ENCODE assay signal across 13 cellular contexts in the genomic region with DNA sequence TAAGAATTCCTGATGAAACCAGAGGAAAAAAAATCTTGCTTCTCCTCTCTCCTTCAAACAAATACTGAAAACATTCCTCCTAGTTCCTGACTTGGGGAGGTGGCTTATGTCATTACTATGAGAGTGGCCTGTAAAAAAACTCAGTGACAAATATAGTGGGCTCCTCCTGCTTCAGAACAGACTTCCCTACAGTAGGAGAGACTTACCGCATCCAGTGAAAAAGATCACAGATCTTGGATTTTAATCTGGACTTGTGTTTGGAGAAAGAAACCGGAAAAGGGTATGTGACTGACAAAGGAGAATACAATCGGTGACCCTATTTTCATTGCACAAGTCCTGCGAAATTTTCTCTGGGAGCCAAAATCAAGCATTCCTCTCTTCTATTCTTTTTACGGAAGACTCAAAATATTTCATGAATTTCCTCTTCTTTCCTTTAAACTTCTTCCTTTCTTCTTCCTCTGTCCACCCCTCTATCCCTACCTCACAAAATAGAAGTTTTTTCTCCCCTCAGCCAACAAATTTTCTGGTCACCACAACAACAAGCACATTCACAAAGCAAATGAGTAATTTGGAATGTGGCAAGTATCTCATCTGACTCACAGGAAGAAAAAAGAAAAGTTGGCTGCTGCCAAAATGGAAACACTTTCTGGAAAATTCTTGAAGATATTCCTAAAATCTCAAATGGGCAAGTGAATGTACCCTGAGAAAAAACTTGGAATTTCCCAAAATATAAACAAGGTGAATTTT.
DNase-seq lines count a peak whose midpoint lies in the region; ATAC-seq and TF ChIP-seq lines count a peak whose summit lies in the region.
"Had no signal": no experiment of that assay in that cellular context is flagged by ENCODE, and none has a peak within 500 bp of the region (broad histone marks: within the 10 kb centered on the region; RNA-seq: fewer than 3 reads in every experiment).

No MANE protein-coding gene starts in this region.

- H4K20me1 ChIP-seq in fibroblast of lung (ENCODE audit: control insufficient read depth, extremely low read depth, insufficient read depth, low read length) (no peaks in the 10 kb centered on the region), neural progenitor cell (ENCODE audit: low read depth) (no peaks in the 10 kb centered on the region)

- H3K27me3 ChIP-seq in fibroblast of lung (ENCODE audit: control insufficient read depth, insufficient read depth, low read length) (no peaks in the 10 kb centered on the region), neural progenitor cell (no peaks in the 10 kb centered on the region)

- no peak overlapping the region for H3K4me3 Mint-ChIP-seq in neural progenitor cell
- H3K4me3 Mint-ChIP-seq: CD14-positive monocyte, H9, immature natural killer cell had no signal

- peaks cover 6% of the 10 kb centered on the region for H3K9me3 Mint-ChIP-seq in neural progenitor cell

- TF ChIP-seq CTCF in fibroblast of lung (conservative IDR thresholded peaks at IDR 0.05 in 1 of 2, IDR thresholded peaks at IDR 0.05 in 1 of 2; ENCODE audit: low read depth in 1 of 2, low read length in 2 of 2): no peak
- no peak for TF ChIP-seq CTCF in neural progenitor cell (IDR thresholded peaks at IDR 0.05)

- H3K9ac ChIP-seq in fibroblast of lung (ENCODE audit: insufficient read depth, low read length): no peak overlapping the region
- no peak overlapping the region for H3K9ac ChIP-seq in neural progenitor cell

- no peak overlapping the region for H2AFZ ChIP-seq in fibroblast of lung (ENCODE audit: low read length)
- H2AFZ ChIP-seq in neural progenitor cell (replicated peaks): peak overlapping the region; percentile 1

- H3K4me1 Mint-ChIP-seq in neural progenitor cell: no peaks in the 10 kb centered on the region
- H3K4me1 Mint-ChIP-seq: CD14-positive monocyte, immature natural killer cell had no signal

- DNase-seq in AG08396 (ENCODE audit: low spot score) (peak; percentile 75), RPMI7951 (ENCODE audit: low read depth) (peak; percentile 89), fibroblast of lung (ENCODE audit: low read depth in 2 of 2) (peak; percentile 75 to 96), neural progenitor cell (ENCODE audit: low spot score) (no peak), HuH-7.5 (ENCODE audit: low spot score) (no peak), NOMO-1 (lab: John Stamatoyannopoulos, UW; ENCODE audit: unreplicated experiment in 2 of 2) (no peak), DMS53 treated with DMSO at 0.1 percent for 48 hours (lab: John Stamatoyannopoulos, UW; ENCODE audit: unreplicated experiment) (no peak)
- DNase-seq: H9; immature natural killer cell; stimulated activated CD4-positive, alpha-beta T cell treated with anti-CD3 and anti-CD28 coated beads, Interleukin-15, amount 100 ng/mL, for 24 hours had no signal

- H3K27me3 Mint-ChIP-seq in neural progenitor cell (ENCODE audit: insufficient read depth, low read depth): peaks cover 6% of the 10 kb centered on the region

- H3K4me2 ChIP-seq in fibroblast of lung (ENCODE audit: extremely low read depth, insufficient read depth, low read length) (no peak overlapping the region), neural progenitor cell (no peak overlapping the region)

- H3K4me3 ChIP-seq in fibroblast of lung (replicated peaks in 1 of 4; ENCODE audit: control extremely low read depth in 1 of 4, insufficient read depth in 1 of 4, low read depth in 3 of 4, low read length in 4 of 4) (no peak overlapping the region), neural progenitor cell (no peak overlapping the region)

- H3K9me3 ChIP-seq in fibroblast of lung (ENCODE audit: control insufficient read depth, insufficient read depth, low read depth, low read length) (no peaks in the 10 kb centered on the region), neural progenitor cell (ENCODE audit: low read depth) (no peaks in the 10 kb centered on the region)

- H3K4me1 ChIP-seq in fibroblast of lung (ENCODE audit: control insufficient read depth, extremely low read depth, insufficient read depth, low read length) (peaks cover 3% of the 10 kb centered on the region), neural progenitor cell (no peaks in the 10 kb centered on the region)

- H3K27ac ChIP-seq in fibroblast of lung (ENCODE audit: insufficient read depth, low read length) (peak overlapping the region; percentile 52), neural progenitor cell (no peak overlapping the region)

- no peak for ATAC-seq in HG03520 (IDR thresholded peaks at IDR 0.05; ENCODE audit: unreplicated experiment)
- ATAC-seq: activated CD4-positive, CD25-positive, alpha-beta regulatory T cell treated with anti-CD3 and anti-CD28 coated beads, Interleukin-2, amount 50 U/mL, for 24 hours had no signal

- no peaks in the 10 kb centered on the region for H3F3A ChIP-seq in neural progenitor cell (ENCODE audit: low read depth)

- H3K79me2 ChIP-seq in fibroblast of lung (ENCODE audit: control insufficient read depth, insufficient read depth, low read length) (no peaks in the 10 kb centered on the region), neural progenitor cell (ENCODE audit: low read depth) (no peaks in the 10 kb centered on the region)

- no peaks in the 10 kb centered on the region for H3K36me3 Mint-ChIP-seq in neural progenitor cell
- H3K36me3 Mint-ChIP-seq: CD14-positive monocyte, immature natural killer cell had no signal

- no peak overlapping the region for H3K27ac Mint-ChIP-seq in neural progenitor cell
- H3K27ac Mint-ChIP-seq: CD14-positive monocyte, immature natural killer cell had no signal

- H3K36me3 ChIP-seq in fibroblast of lung (ENCODE audit: control insufficient read depth, insufficient read depth, low read length) (no peaks in the 10 kb centered on the region), neural progenitor cell (no peaks in the 10 kb centered on the region)

Comparison
In these comparisons a context has a peak if more than half of its experiments do, and no peak if none do; other contexts are left out.
1. DNase-seq: peak in AG08396 (single experiment), RPMI7951 (single experiment) and fibroblast of lung (2 of 2); none in neural progenitor cell (single experiment), HuH-7.5 (single experiment), NOMO-1 (0 of 2) and DMS53 treated with DMSO at 0.1 percent for 48 hours (single experiment).